ENCODE assay signal across 23 cellular contexts in genomic region chrX:114787016-114787415, GRCh38.
"Had no signal": no experiment of that assay in that cellular context is flagged by ENCODE, and none has a peak within 500 bp of the region (broad histone marks: within the 10 kb centered on the region; RNA-seq: fewer than 3 reads in every experiment).

No MANE protein-coding gene starts in this region.

- H3K4me1 Mint-ChIP-seq: IgD-negative memory B cell had no signal

- H3K4me3 ChIP-seq: K562 had no signal

- H3K4me3 Mint-ChIP-seq: IgD-negative memory B cell had no signal

- H3K27ac ChIP-seq: KMS-11, RWPE1 had no signal

- H3K4me2 ChIP-seq: KMS-11 had no signal

- H3K9ac ChIP-seq: KMS-11 had no signal

- ATAC-seq: HepG2, K562, SK-N-SH treated with all-trans-retinoic acid at 6 μM for 48 hours had no signal

- H3K36me3 Mint-ChIP-seq: IgD-negative memory B cell had no signal

- H3K27me3 Mint-ChIP-seq: IgD-negative memory B cell had no signal

- DNase-seq: Kasumi-1, MV-4-11, NCI-H1048, NCI-H1105, NCI-H1417, NCI-H146, NCI-H1694 treated with DMSO at 0.1 percent for 48 hours, NCI-H2029, NCI-H2081 treated with DMSO at 0.1 percent for 48 hours, NCI-H2171, NCI-H226, NCI-H446, NCI-H510A, NCI-H524 treated with DMSO at 0.1 percent for 48 hours, NCI-H69, NCI-H774, SHP77 had no signal

- H3K27ac Mint-ChIP-seq: IgD-negative memory B cell had no signal
